Comparison of ENCODE assay signal across 8 cellular contexts in genomic region chr2:65056990-65057375, GRCh38. TPM values are rescaled to one million over a fixed set of nuclear protein-coding genes. Genes with fewer than 3 reads are reported as not detected.
DNase-seq lines count a peak whose midpoint lies in the region; ATAC-seq, FAIRE-seq and TF ChIP-seq lines count a peak whose summit lies in the region.

No MANE protein-coding gene starts in this region.

- TF ChIP-seq EP300 in HepG2 (IDR thresholded peaks at IDR 0.05; ENCODE audit: low read depth in 2 of 2, low read length in 2 of 2) (no peak), HepG2 (CRISPR knock-in tag; IDR thresholded peaks at IDR 0.05; ENCODE audit: borderline replicate concordance) (no peak)

- H3K27ac ChIP-seq in adrenal gland (peak overlapping the region in 4 of 5 donors; percentile 66 to 87 (median 79)), HepG2 (ENCODE audit: extremely low read length, insufficient read depth, low read length) (peak overlapping the region; percentile 71), thymus (ENCODE audit: low read depth) (peak overlapping the region; percentile 69)

- H3K4me1 ChIP-seq in adrenal gland (replicated peaks in 1 of 2) (peaks cover 8 to 43% of the 10 kb centered on the region in 2 donors), HepG2 (ENCODE audit: insufficient read depth, low read length) (peaks cover 73% of the 10 kb centered on the region), thymus (ENCODE audit: control insufficient read depth, insufficient read depth, low read length) (peaks cover 24% of the 10 kb centered on the region)

- peaks cover 49% of the 10 kb centered on the region for H3K79me2 ChIP-seq in HepG2 (ENCODE audit: insufficient read depth, low read length)

- H3K36me3 ChIP-seq in adrenal gland (replicated peaks in 1 of 2): no peaks in the 10 kb centered on the region
- H3K36me3 ChIP-seq in HepG2 (replicated peaks in 1 of 2; ENCODE audit: control insufficient read depth in 1 of 2, insufficient read depth in 2 of 2, low read length in 2 of 2): no peaks in the 10 kb centered on the region; a peak in 1 of 5 replicates
- H3K36me3 ChIP-seq in thymus (ENCODE audit: control insufficient read depth, insufficient read depth): no peaks in the 10 kb centered on the region

- no peaks in the 10 kb centered on the region for H3K9me3 Mint-ChIP-seq in activated CD8-positive, alpha-beta memory T cell treated with anti-CD3 and anti-CD28 coated beads, Interleukin-2, amount 10 ng/mL, durations not matched to agents 7 days and 5 days (ENCODE audit: low read depth)

- CTCF ChIA-PET in activated CD8-positive, alpha-beta memory T cell treated with anti-CD3 and anti-CD28 coated beads, Interleukin-2, amount 10 ng/mL, durations not matched to agents 7 days and 5 days (lab: Charles Lee): interaction anchor here (0.7 to 3.3 kb wide), 9 partner anchors 10 to 153 kb away, joined by 3 to 19 read pairs (median 5); partner anchors contain the start of gene RAB1A
- CTCF ChIA-PET in HepG2 (lab: Yijun Ruan, JAX; ENCODE audit: low intra/inter-chr PET ratio, low total read pairs): no interaction called here

- BruUV-seq in HepG2 (replicated peaks; lab: Mats Ljungman, UMichigan): no TSS peak

- peak overlapping the region; percentile 78 for H3K9ac ChIP-seq in HepG2 (ENCODE audit: insufficient read depth, low read depth, low read length)

- H3K9me3 ChIP-seq in adrenal gland (replicated peaks in 1 of 3) (no peaks in the 10 kb centered on the region), HepG2 (ENCODE audit: low read length) (no peaks in the 10 kb centered on the region), thymus (ENCODE audit: control insufficient read depth) (no peaks in the 10 kb centered on the region)

- peak; percentile 18 for FAIRE-seq in HepG2 (lab: Jason Lieb, UNC)

- POLR2A ChIA-PET in HepG2 (lab: Yijun Ruan, JAX): interaction anchor here (0.5 to 3.5 kb wide), 14 partner anchors 8 to 460 kb away, joined by 3 to 62 read pairs (median 11); partner anchors contain the start of genes ACTR2 and RAB1A

- intact Hi-C loops in adrenal gland (cut with DNase I): no loop called here
- intact Hi-C loops in HepG2 (cut with micrococcal nuclease; ENCODE audit: unreplicated experiment): loop anchor here (5.0 to 10.0 kb wide), 2 partner anchors 75 to 518 kb away; partner anchors contain the start of gene RAB1A

- H2AFZ ChIP-seq in HepG2 (ENCODE audit: low read length): no peak overlapping the region

- TF ChIP-seq CTCF in adrenal gland (IDR thresholded peaks at IDR 0.05) (no peak), HepG2 (CRISPR knock-in tag; IDR thresholded peaks at IDR 0.05) (no peak)

- peak overlapping the region; percentile 86 for H3K4me3 Mint-ChIP-seq in activated CD8-positive, alpha-beta memory T cell treated with anti-CD3 and anti-CD28 coated beads, Interleukin-2, amount 10 ng/mL, durations not matched to agents 7 days and 5 days

- H4K20me1 ChIP-seq in HepG2 (ENCODE audit: insufficient read depth, low read length): peaks cover 1% of the 10 kb centered on the region; the same call in 1 of the 2 replicates

- TF ChIP-seq RAD21 in HepG2 (CRISPR knock-in tag; IDR thresholded peaks at IDR 0.05): no peak

- ATAC-seq in activated CD8-positive, alpha-beta memory T cell treated with anti-CD3 and anti-CD28 coated beads, Interleukin-2, amount 10 ng/mL, durations not matched to agents 7 days and 5 days: no peak
- ATAC-seq in HepG2 (no peak), HG03521 (IDR thresholded peaks at IDR 0.05; ENCODE audit: unreplicated experiment) (no peak)

- no peaks in the 10 kb centered on the region for H3K27me3 Mint-ChIP-seq in activated CD8-positive, alpha-beta memory T cell treated with anti-CD3 and anti-CD28 coated beads, Interleukin-2, amount 10 ng/mL, durations not matched to agents 7 days and 5 days

- TF ChIP-seq POLR2A in adrenal gland (IDR thresholded peaks at IDR 0.05) (no peak), HepG2 (IDR thresholded peaks at IDR 0.05; ENCODE audit: insufficient read depth in 1 of 2, low read depth in 2 of 2, low read length in 2 of 2) (no peak)

- H3K4me1 Mint-ChIP-seq in activated CD8-positive, alpha-beta memory T cell treated with anti-CD3 and anti-CD28 coated beads, Interleukin-2, amount 10 ng/mL, durations not matched to agents 7 days and 5 days: peaks cover 56% of the 10 kb centered on the region

- H3K4me2 ChIP-seq in HepG2 (ENCODE audit: low read depth, low read length): peak overlapping the region; percentile 99

- H3K4me3 ChIP-seq in adrenal gland: peak overlapping the region; percentile 28 to 73 (median 63)
- peak overlapping the region; percentile 78 to 88 (median 83) for H3K4me3 ChIP-seq in HepG2 (replicated peaks in 1 of 3; ENCODE audit: insufficient read depth in 1 of 3, low read depth in 2 of 3, low read length in 3 of 3)
- peak overlapping the region; percentile 72 for H3K4me3 ChIP-seq in thymus (ENCODE audit: low read length)

- DNase-seq in activated CD8-positive, alpha-beta memory T cell treated with anti-CD3 and anti-CD28 coated beads, Interleukin-2, amount 10 ng/mL, durations not matched to agents 7 days and 5 days: no peak
- no peak for DNase-seq in activated CD8-positive, alpha-beta memory T cell treated with anti-CD3 and anti-CD28 coated beads for 24 hours
- DNase-seq in adrenal gland: no peak
- no peak for DNase-seq in HepG2 (ENCODE audit: low spot score)
- DNase-seq in iPS-NIHi11 (ENCODE audit: low spot score): no peak
- DNase-seq in GOT3 (lab: John Stamatoyannopoulos, UW): no peak

- WGBS in adrenal gland, 4 donors: 2 to 9% (median 6%) methylated on average over 9 of the region's 9 CpGs
- WGBS in HepG2 (ENCODE audit: low lambda C conversion rate): under 1% methylated on average over 9 of the region's 9 CpGs
- WGBS in thymus: 4% methylated on average over 9 of the region's 9 CpGs

- H3K27me3 ChIP-seq in adrenal gland: no peaks in the 10 kb centered on the region
- H3K27me3 ChIP-seq in HepG2 (ENCODE audit: control insufficient read depth in 1 of 2, insufficient read depth in 2 of 2, low read length in 2 of 2): no peaks in the 10 kb centered on the region; a peak in 1 of 5 replicates
- H3K27me3 ChIP-seq in thymus (ENCODE audit: control insufficient read depth, insufficient read depth): no peaks in the 10 kb centered on the region

- in situ Hi-C loops in HepG2 (cut with HindIII; ENCODE audit: extremely low pct_ligation_motif_present, low pct_unique_long_range_greater_than_20kb): loop anchor here (25.0 kb wide), 1 partner anchor 505 kb away; no protein-coding TSS in a partner anchor

- H3K27ac Mint-ChIP-seq in activated CD8-positive, alpha-beta memory T cell treated with anti-CD3 and anti-CD28 coated beads, Interleukin-2, amount 10 ng/mL, durations not matched to agents 7 days and 5 days: peak overlapping the region; percentile 75

- H3K36me3 Mint-ChIP-seq in activated CD8-positive, alpha-beta memory T cell treated with anti-CD3 and anti-CD28 coated beads, Interleukin-2, amount 10 ng/mL, durations not matched to agents 7 days and 5 days: peaks cover 5% of the 10 kb centered on the region

TF ChIP-seq in HepG2, 621 proteins besides CTCF, POLR2A, EP300 and RAD21 (continues in another document):
- TF ChIP-seq ZSCAN9 (CRISPR knock-in tag; IDR thresholded peaks at IDR 0.05; ENCODE audit: borderline replicate concordance) (peak; percentile 7; the same call in 1 of the 2 replicates), ZNF576 (CRISPR knock-in tag; IDR thresholded peaks at IDR 0.05) (no peak)

RNA-seq across cellular contexts. Expression of gene CEP68, which starts 0.8 kb away (rescaled TPM):
- total RNA-seq in activated CD8-positive, alpha-beta memory T cell treated with anti-CD3 and anti-CD28 coated beads, Interleukin-2, amount 10 ng/mL, durations not matched to agents 7 days and 5 days: 1 to 10 TPM; 5.9 to 9.2 TPM
- total RNA-seq in adrenal gland: 10 to 100 TPM in 6 of 8 donors, 1 to 10 TPM in 2; 8.0 to 19.3 (median 14.3) TPM
- 10 to 100 TPM in 1 of 3 donors, 1 to 10 TPM in 2; 5.6 to 10.9 (median 7.2) TPM for polyA plus RNA-seq in adrenal gland
- total RNA-seq in HepG2 (2016; rRNA removed; fragmentation: Illumina TruSeq; extraction: Trizol): 5.7 TPM in 2 replicates
- total RNA-seq in HepG2 (2016; cell fraction: cytosol; rRNA removed; fragmentation: Illumina TruSeq; extraction: Trizol; ENCODE audit: low read depth): 1.9 TPM in 2 replicates
- total RNA-seq in HepG2 (2016; cell fraction: insoluble cytoplasmic fraction; rRNA removed; fragmentation: Illumina TruSeq; extraction: Trizol): 5.6 and 6.0 TPM in 2 replicates
- total RNA-seq in HepG2 (2016; cell fraction: membrane; rRNA removed; fragmentation: Illumina TruSeq; extraction: Trizol): 3.4 and 4.0 TPM in 2 replicates
- 7.9 and 8.3 TPM in 2 replicates for total RNA-seq in HepG2 (2016; cell fraction: nucleus; rRNA removed; fragmentation: Illumina TruSeq; extraction: Trizol)
- 9.3 and 12.5 TPM in 2 replicates for polyA plus RNA-seq in HepG2 (2011; rRNA removed)
- polyA plus RNA-seq in HepG2 (2011; cell fraction: cytosol; rRNA removed): 4.1 and 4.8 TPM in 2 replicates
- 13.9 and 15.6 TPM in 2 replicates for polyA plus RNA-seq in HepG2 (2011; cell fraction: nucleus; rRNA removed)
- 5.5 and 6.4 TPM in 2 replicates for polyA plus RNA-seq in HepG2 (2012)
- polyA plus RNA-seq in HepG2 (2016; cell fraction: cytosol; fragmentation: Illumina TruSeq; extraction: Trizol; ENCODE audit: low read depth): 1.7 and 2.8 TPM in 2 replicates
- polyA plus RNA-seq in HepG2 (2016; cell fraction: insoluble cytoplasmic fraction; fragmentation: Illumina TruSeq; extraction: Trizol; ENCODE audit: low read depth): 5.5 and 8.7 TPM in 2 replicates
- polyA plus RNA-seq in HepG2 (2016; cell fraction: membrane; fragmentation: Illumina TruSeq; extraction: Trizol; ENCODE audit: low read depth): 3.2 and 3.8 TPM in 2 replicates
- polyA plus RNA-seq in HepG2 (2016; cell fraction: nucleus; fragmentation: Illumina TruSeq; extraction: Trizol; ENCODE audit: insufficient read depth, low read depth): 8.7 and 9.2 TPM in 2 replicates
- polyA minus RNA-seq in HepG2 (2011; rRNA and poly(A)+ RNA removed; ENCODE audit: low replicate concordance): 8.4 and 44.8 TPM in 2 replicates
- 5.8 and 6.2 TPM in 2 replicates for polyA minus RNA-seq in HepG2 (2011; cell fraction: cytosol; rRNA and poly(A)+ RNA removed)
- polyA minus RNA-seq in HepG2 (2011; cell fraction: nucleus; rRNA and poly(A)+ RNA removed): 22.0 and 22.4 TPM in 2 replicates
- 13.3 TPM for polyA plus RNA-seq in thymus
